In the genomic region with DNA sequence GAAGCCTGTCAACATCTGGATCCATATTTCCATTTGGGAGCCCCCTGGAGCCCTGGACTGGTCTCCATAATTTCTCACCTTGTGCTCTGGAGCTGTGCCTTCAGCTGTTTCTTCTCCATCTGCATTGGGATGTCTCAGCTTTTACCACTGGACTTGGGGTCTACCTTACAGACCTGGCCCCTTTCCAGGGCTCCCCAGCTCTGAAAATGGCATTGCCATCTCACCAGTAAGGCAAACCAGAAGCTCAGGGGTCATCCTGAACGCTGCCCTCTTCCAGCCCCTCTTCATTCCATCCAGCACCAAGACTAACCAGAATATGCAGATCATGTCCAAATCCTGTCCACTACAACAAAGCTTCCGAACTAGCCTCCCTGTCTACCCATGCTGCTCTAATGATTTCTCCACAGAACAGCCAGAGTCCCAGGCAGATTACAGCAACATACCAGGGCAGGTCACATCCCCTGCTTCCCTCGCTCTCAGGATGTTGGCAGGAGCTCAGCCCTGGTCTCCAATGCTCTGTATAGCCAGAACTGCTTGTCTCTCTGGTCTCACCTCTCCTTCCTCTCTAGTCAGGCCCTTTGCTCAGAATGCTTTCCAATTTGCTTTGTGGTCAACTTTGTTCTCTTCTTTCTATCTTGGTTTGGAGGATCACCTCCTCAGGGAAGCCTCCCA, we compare ENCODE assay signal across 1 cellular context.
TF ChIP-seq lines count a peak whose summit lies in the region.

No MANE protein-coding gene starts in this region.

TF ChIP-seq in HepG2, 621 proteins besides CTCF, POLR2A, EP300 and RAD21:
- TF ChIP-seq, protein P1, sequence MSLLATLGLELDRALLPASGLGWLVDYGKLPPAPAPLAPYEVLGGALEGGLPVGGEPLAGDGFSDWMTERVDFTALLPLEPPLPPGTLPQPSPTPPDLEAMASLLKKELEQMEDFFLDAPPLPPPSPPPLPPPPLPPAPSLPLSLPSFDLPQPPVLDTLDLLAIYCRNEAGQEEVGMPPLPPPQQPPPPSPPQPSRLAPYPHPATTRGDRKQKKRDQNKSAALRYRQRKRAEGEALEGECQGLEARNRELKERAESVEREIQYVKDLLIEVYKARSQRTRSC (CRISPR knock-in tag; IDR thresholded peaks at IDR 0.05; ENCODE audit: low read depth) = no peak
- TF ChIP-seq PAF1 (CRISPR knock-in tag; IDR thresholded peaks at IDR 0.05) (peak; percentile 82; the same call in 1 of the 2 replicates), MAFK (conservative IDR thresholded peaks at IDR 0.05 in 1 of 2, IDR thresholded peaks at IDR 0.05 in 1 of 2; ENCODE audit: low read length in 2 of 2) (peak; percentile 42 to 46)
